ENCODE assay signal across 13 cellular contexts in the genomic region with DNA sequence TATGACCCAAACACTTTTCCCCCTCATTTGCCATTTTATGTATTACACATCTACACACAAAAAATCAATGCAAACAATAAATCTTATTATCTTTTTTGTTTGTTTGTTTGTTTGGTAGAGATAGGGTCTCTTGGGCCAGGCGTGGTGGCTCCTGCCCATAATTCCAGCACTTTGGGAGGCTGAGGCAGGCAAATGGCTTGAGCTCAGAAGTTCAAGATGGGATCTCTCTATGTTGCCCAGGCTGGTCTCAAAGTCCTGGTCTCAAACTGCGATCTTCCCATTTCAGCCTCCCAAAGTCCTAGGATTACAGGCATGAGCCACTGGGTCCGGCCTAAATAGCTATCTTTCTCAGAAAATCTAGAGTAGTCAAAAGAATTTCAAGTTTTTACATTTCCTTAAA.
"Had no signal": no experiment of that assay in that cellular context is flagged by ENCODE, and none has a peak within 500 bp of the region (broad histone marks: within the 10 kb centered on the region; RNA-seq: fewer than 3 reads in every experiment).

No MANE protein-coding gene starts in this region.

- ATAC-seq: activated CD4-positive, CD25-positive, alpha-beta regulatory T cell treated with anti-CD3 and anti-CD28 coated beads, Interleukin-2, amount 50 U/mL, for 24 hours; activated T-cell treated with anti-CD3 and anti-CD28 coated beads, Interleukin-2, amount 50 U/mL, for 72 hours; foreskin keratinocyte; left lobe of liver; natural killer cell treated with Interleukin-12 subunit alpha and Interleukin-12 subunit beta and Interleukin-15 and Interleukin-18, amount 100 ng/mL, for 72 hours; stimulated activated naive CD8-positive, alpha-beta T cell treated with anti-CD3 and anti-CD28 coated beads, Interleukin-15, amount 100 ng/mL, for 72 hours had no signal

- H3K9me3 ChIP-seq: esophagus squamous epithelium, thoracic aorta had no signal

- DNase-seq: activated CD4-positive, alpha-beta T cell treated with anti-CD3 and anti-CD28 coated beads, Interleukin-2, amount 50 U/mL, for 48 hours; activated T-cell treated with anti-CD3 and anti-CD28 coated beads, Interleukin-2, amount 50 U/mL, for 72 hours; esophagus squamous epithelium; foreskin keratinocyte; stimulated activated CD4-positive, alpha-beta T cell treated with anti-CD3 and anti-CD28 coated beads, Interleukin-15, amount 100 ng/mL, for 24 hours; stimulated activated CD4-positive, alpha-beta T cell treated with anti-CD3 and anti-CD28 coated beads, Interleukin-4, amount 100 ng/mL, for 4 hours; stimulated activated naive CD8-positive, alpha-beta T cell treated with anti-CD3 and anti-CD28 coated beads, Interleukin-15, amount 100 ng/mL, for 72 hours; T-helper 2 cell had no signal

- H3K4me3 Mint-ChIP-seq: natural killer cell treated with Interleukin-12 subunit alpha and Interleukin-12 subunit beta and Interleukin-15 and Interleukin-18, amount 100 ng/mL, for 72 hours; stimulated activated naive CD8-positive, alpha-beta T cell treated with anti-CD3 and anti-CD28 coated beads, Interleukin-15, amount 100 ng/mL, for 72 hours had no signal

- H3K9me3 Mint-ChIP-seq: activated T-cell treated with anti-CD3 and anti-CD28 coated beads, Interleukin-2, amount 50 U/mL, for 72 hours; natural killer cell treated with Interleukin-12 subunit alpha and Interleukin-12 subunit beta and Interleukin-15 and Interleukin-18, amount 100 ng/mL, for 72 hours; stimulated activated naive CD8-positive, alpha-beta T cell treated with anti-CD3 and anti-CD28 coated beads, Interleukin-15, amount 100 ng/mL, for 72 hours had no signal

- H3K27me3 ChIP-seq: foreskin keratinocyte had no signal

- FAIRE-seq: urothelium cell line had no signal

- H3K27ac Mint-ChIP-seq: natural killer cell treated with Interleukin-12 subunit alpha and Interleukin-12 subunit beta and Interleukin-15 and Interleukin-18, amount 100 ng/mL, for 72 hours had no signal

- H3K36me3 ChIP-seq: esophagus squamous epithelium, thoracic aorta had no signal

- H3K36me3 Mint-ChIP-seq: natural killer cell treated with Interleukin-12 subunit alpha and Interleukin-12 subunit beta and Interleukin-15 and Interleukin-18, amount 100 ng/mL, for 72 hours had no signal

- H3K27me3 Mint-ChIP-seq: stimulated activated naive CD8-positive, alpha-beta T cell treated with anti-CD3 and anti-CD28 coated beads, Interleukin-15, amount 100 ng/mL, for 72 hours had no signal

- H3K27ac ChIP-seq: foreskin keratinocyte had no signal
